9 cellular contexts compared by ENCODE assay signal in genomic region chr13:27830010-27830409, GRCh38. TPM values are rescaled to one million over a fixed set of nuclear protein-coding genes. Genes with fewer than 3 reads are reported as not detected.
DNase-seq lines count a peak whose midpoint lies in the region; ATAC-seq and TF ChIP-seq lines count a peak whose summit lies in the region.
"Had no signal": no experiment of that assay in that cellular context is flagged by ENCODE, and none has a peak within 500 bp of the region (broad histone marks: within the 10 kb centered on the region; RNA-seq: fewer than 3 reads in every experiment).

No MANE protein-coding gene starts in this region.

- CTCF ChIA-PET in PC-3 (lab: Charles Lee), result interaction anchor here (0.6 to 2.6 kb wide), 6 partner anchors 101 to 989 kb away, joined by 4 to 35 read pairs (median 7); no protein-coding TSS in a partner anchor

- no peaks in the 10 kb centered on the region for H3F3A ChIP-seq in PC-3 (ENCODE audit: low read length, unreplicated experiment)

- H2AFZ ChIP-seq in PC-3 (ENCODE audit: low read length), result peak overlapping the region; percentile 53; the same call in 1 of the 2 replicates

- peak overlapping the region; percentile 79 for H3K4me2 ChIP-seq in PC-3 (ENCODE audit: low read length)

- no TSS peak for BruUV-seq in PC-3 (replicated peaks; lab: Mats Ljungman, UMichigan)

- peak; percentile 54 for ATAC-seq in HG02571 (IDR thresholded peaks at IDR 0.05; ENCODE audit: unreplicated experiment)
- ATAC-seq in PC-3, result peak; percentile 63
- ATAC-seq in foreskin keratinocyte, result peak; percentile 61
- no peak for ATAC-seq in GM18520 (IDR thresholded peaks at IDR 0.05; ENCODE audit: unreplicated experiment)

- intact Hi-C loops in PC-3 (cut with micrococcal nuclease), result loop anchor here (1.0 kb wide), 2 partner anchors 123 to 154 kb away; no protein-coding TSS in a partner anchor
- intact Hi-C loops in posterior cingulate gyrus (cut with DNase I), result loop anchor here (2.0 to 10.0 kb wide), 2 partner anchors 125 to 155 kb away; no protein-coding TSS in a partner anchor

- H3K27ac ChIP-seq in PC-3 (ENCODE audit: low read length), result no peak overlapping the region
- H3K27ac ChIP-seq in foreskin keratinocyte, result no peak overlapping the region

- POLR2A ChIA-PET in PC-3 (lab: Charles Lee; ENCODE audit: unreplicated experiment), result interaction anchor here (0.6 kb wide), 1 partner anchor 185 kb away, joined by 5 read pairs; no protein-coding TSS in a partner anchor

- H3K9me3 ChIP-seq in PC-3 (ENCODE audit: low read length), result no peaks in the 10 kb centered on the region

- peak; percentile 48 for DNase-seq in Daoy (ENCODE audit: low read depth)
- DNase-seq in PC-3, result peak; percentile 57
- peak; percentile 40 to 41 for DNase-seq in activated T-helper 1 cell treated with anti-CD3 and anti-CD28 coated beads, Interleukin-2, amount 50 U/mL, for 16 hours (ENCODE audit: low read depth in 1 of 2, low spot score in 1 of 2)
- DNase-seq in foreskin keratinocyte, result no peak
- peak in 6 of 10 donors; percentile 6 to 86 (median 30) for DNase-seq in posterior cingulate gyrus
- DNase-seq in ureter (ENCODE audit: low spot score), result peak; percentile 39

- no peaks in the 10 kb centered on the region for H4K20me1 ChIP-seq in PC-3 (ENCODE audit: low read length)

- TF ChIP-seq CTCF in PC-3 (conservative IDR thresholded peaks at IDR 0.05; ENCODE audit: low read depth, low read length) (peak; percentile 85), foreskin keratinocyte (conservative IDR thresholded peaks at IDR 0.05) (peak; percentile 82)

- H3K9ac ChIP-seq in PC-3 (ENCODE audit: low read length), result no peak overlapping the region

- H3K79me2 ChIP-seq in PC-3 (ENCODE audit: low read length), result no peaks in the 10 kb centered on the region

- peaks cover 8% of the 10 kb centered on the region for H3K4me1 ChIP-seq in PC-3 (ENCODE audit: insufficient read depth, low read length)
- no peaks in the 10 kb centered on the region for H3K4me1 ChIP-seq in foreskin keratinocyte

- no peaks in the 10 kb centered on the region for H3K36me3 ChIP-seq in PC-3 (ENCODE audit: low read depth, low read length)

- peaks cover 40% of the 10 kb centered on the region for H3K27me3 ChIP-seq in PC-3 (ENCODE audit: low read length)
- H3K27me3 ChIP-seq in foreskin keratinocyte, result peaks cover 65% of the 10 kb centered on the region

- no peaks in the 10 kb centered on the region for H3K9me2 ChIP-seq in PC-3 (replicated peaks; ENCODE audit: low read length)

- peak overlapping the region; percentile 23; the same call in 1 of the 2 replicates for H3K4me3 ChIP-seq in PC-3 (ENCODE audit: low read length)

RNA-seq across cellular contexts. Expression of gene GSX1, which starts 37.7 kb away (rescaled TPM):
- total RNA-seq in Daoy (2014; rRNA removed; shearing (Covaris generic)), result not detected in 2 replicates
- total RNA-seq in PC-3 (2014; rRNA removed), result not detected in 2 replicates
- total RNA-seq in foreskin keratinocyte, result not detected in 2 replicates
- not detected in 2 replicates for polyA plus RNA-seq in foreskin keratinocyte
- not detected for total RNA-seq in ureter
- total RNA-seq: T-helper 1 cell treated with Interleukin-12 subunit alpha and Interleukin-12 subunit beta and Interleukin-4 antibody, amounts not matched to agents 30 ng/mL and 1 ng/mL, for 36 hours had no signal

Comparison
In these comparisons a context has a peak if more than half of its experiments do, and no peak if none do; other contexts are left out.
1. DNase-seq: peak in Daoy (single experiment), PC-3 (single experiment), activated T-helper 1 cell treated with anti-CD3 and anti-CD28 coated beads, Interleukin-2, amount 50 U/mL, for 16 hours (2 of 2), posterior cingulate gyrus (6 of 10) and ureter (single experiment); none in foreskin keratinocyte (0 of 2).